In the genomic region with DNA sequence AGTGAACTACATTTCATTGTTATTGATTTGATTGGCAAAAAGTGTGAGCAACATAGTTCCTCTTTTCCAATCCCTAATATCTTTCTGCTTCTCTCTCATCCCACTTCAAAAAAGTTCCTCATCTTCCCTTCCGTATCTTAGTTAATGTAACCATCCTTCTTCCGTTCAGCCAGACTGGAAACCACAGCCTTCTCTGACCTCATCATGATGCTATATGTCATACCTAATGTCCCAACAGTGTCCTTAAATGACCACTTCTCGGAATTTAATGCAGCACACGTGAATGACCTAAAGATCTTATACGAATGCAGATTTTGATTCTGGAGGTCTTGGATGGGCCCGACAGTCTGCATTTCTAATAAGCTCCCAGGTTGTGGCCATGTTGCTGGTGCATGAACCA, we compare ENCODE assay signal across 18 cellular contexts.
A peak's percentile ranks its signal among the peaks of the same experiment; 100 is the strongest.
DNase-seq lines count a peak whose midpoint lies in the region; ATAC-seq and TF ChIP-seq lines count a peak whose summit lies in the region.
"Had no signal": no experiment of that assay in that cellular context is flagged by ENCODE, and none has a peak within 500 bp of the region (broad histone marks: within the 10 kb centered on the region; RNA-seq: fewer than 3 reads in every experiment).

No MANE protein-coding gene starts in this region.

- ATAC-seq in naive thymus-derived CD8-positive, alpha-beta T cell = no peak
- ATAC-seq in T-helper 17 cell = no peak
- ATAC-seq: activated CD4-positive, CD25-positive, alpha-beta regulatory T cell treated with anti-CD3 and anti-CD28 coated beads, Interleukin-2, amount 50 U/mL, for 24 hours; HCT116 had no signal

- no peak for TF ChIP-seq POLR2A in Peyer's patch (IDR thresholded peaks at IDR 0.05)

- no peak overlapping the region for H3K27ac ChIP-seq in Peyer's patch
- H3K27ac ChIP-seq: esophagus muscularis mucosa, ovary, SJCRH30, tibial artery had no signal

- peaks cover 3% of the 10 kb centered on the region for H3K9me3 Mint-ChIP-seq in T-helper 2 cell treated with Interferon-gamma antibody and Interleukin-4, amounts not matched to agents 5 μg/mL and 100 μg/mL, for 36 hours
- peaks cover 2% of the 10 kb centered on the region for H3K9me3 Mint-ChIP-seq in activated CD4-positive, alpha-beta memory T cell treated with anti-CD3 and anti-CD28 coated beads, Interleukin-2, amount 10 ng/mL, durations not matched to agents 7 days and 5 days
- H3K9me3 Mint-ChIP-seq in naive thymus-derived CD8-positive, alpha-beta T cell = no peaks in the 10 kb centered on the region
- H3K9me3 Mint-ChIP-seq: memory B cell had no signal

- H3K36me3 Mint-ChIP-seq in T-helper 2 cell treated with Interferon-gamma antibody and Interleukin-4, amounts not matched to agents 5 μg/mL and 100 μg/mL, for 36 hours (ENCODE audit: low read depth) = peaks cover 2% of the 10 kb centered on the region
- peaks cover 14% of the 10 kb centered on the region for H3K36me3 Mint-ChIP-seq in activated CD4-positive, alpha-beta memory T cell treated with anti-CD3 and anti-CD28 coated beads, Interleukin-2, amount 10 ng/mL, durations not matched to agents 7 days and 5 days (ENCODE audit: low read depth)
- peaks cover 0 to 3% (median 0%) of the 10 kb centered on the region in 3 donors for H3K36me3 Mint-ChIP-seq in naive thymus-derived CD8-positive, alpha-beta T cell
- H3K36me3 Mint-ChIP-seq in T-helper 17 cell (ENCODE audit: low read depth) = peaks cover 2% of the 10 kb centered on the region
- H3K36me3 Mint-ChIP-seq: memory B cell had no signal

- CTCF ChIA-PET in activated CD4-positive, alpha-beta memory T cell treated with anti-CD3 and anti-CD28 coated beads, Interleukin-2, amount 10 ng/mL, durations not matched to agents 7 days and 5 days (lab: Charles Lee) = interaction anchor here (1.0 to 3.7 kb wide), 3 partner anchors 13 to 75 kb away, joined by 3 to 20 read pairs (median 3); no protein-coding TSS in a partner anchor

- peak overlapping the region; percentile 71 for H3K27ac Mint-ChIP-seq in T-helper 2 cell treated with Interferon-gamma antibody and Interleukin-4, amounts not matched to agents 5 μg/mL and 100 μg/mL, for 36 hours
- peak overlapping the region; percentile 62 for H3K27ac Mint-ChIP-seq in activated CD4-positive, alpha-beta memory T cell treated with anti-CD3 and anti-CD28 coated beads, Interleukin-2, amount 10 ng/mL, durations not matched to agents 7 days and 5 days
- H3K27ac Mint-ChIP-seq in naive thymus-derived CD8-positive, alpha-beta T cell = peak overlapping the region; percentile 31 to 97 (median 96)
- no peak overlapping the region for H3K27ac Mint-ChIP-seq in T-helper 17 cell
- H3K27ac Mint-ChIP-seq: memory B cell had no signal

- no peak for TF ChIP-seq CTCF in Peyer's patch (IDR thresholded peaks at IDR 0.05)

- peak overlapping the region; percentile 34 for H3K4me3 Mint-ChIP-seq in T-helper 2 cell treated with Interferon-gamma antibody and Interleukin-4, amounts not matched to agents 5 μg/mL and 100 μg/mL, for 36 hours
- no peak overlapping the region for H3K4me3 Mint-ChIP-seq in activated CD4-positive, alpha-beta memory T cell treated with anti-CD3 and anti-CD28 coated beads, Interleukin-2, amount 10 ng/mL, durations not matched to agents 7 days and 5 days
- peak overlapping the region in 9 of 10 donors; percentile 48 to 84 (median 70) for H3K4me3 Mint-ChIP-seq in naive thymus-derived CD8-positive, alpha-beta T cell
- H3K4me3 Mint-ChIP-seq in T-helper 17 cell = no peak overlapping the region
- H3K4me3 Mint-ChIP-seq: memory B cell had no signal

- DNase-seq in T-helper 2 cell treated with Interferon-gamma antibody and Interleukin-4, amounts not matched to agents 5 μg/mL and 100 μg/mL, for 36 hours (ENCODE audit: low spot score) = no peak
- DNase-seq in T-helper 2 cell = no peak
- DNase-seq in Kasumi-1 (lab: John Stamatoyannopoulos, UW) = peak; percentile 91 to 93
- no peak for DNase-seq in activated CD4-positive, alpha-beta memory T cell treated with anti-CD3 and anti-CD28 coated beads, Interleukin-2, amount 10 ng/mL, durations not matched to agents 7 days and 5 days
- DNase-seq in naive thymus-derived CD8-positive, alpha-beta T cell = no peak
- DNase-seq in cerebellum (ENCODE audit: low spot score) = no peak
- DNase-seq in Peyer's patch = no peak
- no peak for DNase-seq in T-helper 17 cell
- DNase-seq: cerebellar nuclear complex, NCI-H1436 treated with DMSO at 0.1 percent for 48 hours, NCI-H526, ovary, SJCRH30 had no signal

- no peaks in the 10 kb centered on the region for H3K9me3 ChIP-seq in Peyer's patch
- no peaks in the 10 kb centered on the region for H3K9me3 ChIP-seq in T-helper 17 cell (ENCODE audit: control insufficient read depth, low read length, poor library complexity, severe bottlenecking)
- H3K9me3 ChIP-seq: esophagus muscularis mucosa, ovary, SJCRH30, tibial artery had no signal

- POLR2A ChIA-PET in activated CD4-positive, alpha-beta memory T cell treated with anti-CD3 and anti-CD28 coated beads, Interleukin-2, amount 10 ng/mL, durations not matched to agents 7 days and 5 days (lab: Charles Lee) = interaction anchor here (1.1 to 3.9 kb wide), 5 partner anchors 8 to 301 kb away, joined by 3 to 28 read pairs (median 12); no protein-coding TSS in a partner anchor
- POLR2A ChIA-PET in naive thymus-derived CD8-positive, alpha-beta T cell (lab: Charles Lee) = interaction anchor here (0.7 to 13.6 kb wide), 4 partner anchors 14 to 328 kb away, joined by 3 to 102 read pairs (median 3); no protein-coding TSS in a partner anchor

- H3K4me1 Mint-ChIP-seq in T-helper 2 cell treated with Interferon-gamma antibody and Interleukin-4, amounts not matched to agents 5 μg/mL and 100 μg/mL, for 36 hours (ENCODE audit: low read depth) = peaks cover 74% of the 10 kb centered on the region
- peaks cover 62% of the 10 kb centered on the region for H3K4me1 Mint-ChIP-seq in activated CD4-positive, alpha-beta memory T cell treated with anti-CD3 and anti-CD28 coated beads, Interleukin-2, amount 10 ng/mL, durations not matched to agents 7 days and 5 days
- H3K4me1 Mint-ChIP-seq in naive thymus-derived CD8-positive, alpha-beta T cell = peaks cover 40 to 82% (median 68%) of the 10 kb centered on the region in 4 donors
- peaks cover 38% of the 10 kb centered on the region for H3K4me1 Mint-ChIP-seq in T-helper 17 cell

- no peaks in the 10 kb centered on the region for H3K27me3 ChIP-seq in Peyer's patch
- H3K27me3 ChIP-seq: esophagus muscularis mucosa, ovary, SJCRH30, tibial artery had no signal

- peaks cover 0 to 12% (median 0%) of the 10 kb centered on the region in 4 donors for H3K4me1 ChIP-seq in Peyer's patch
- H3K4me1 ChIP-seq: esophagus muscularis mucosa, SJCRH30, tibial artery had no signal

- no peaks in the 10 kb centered on the region for H3K36me3 ChIP-seq in Peyer's patch
- H3K36me3 ChIP-seq: esophagus muscularis mucosa, ovary, SJCRH30, tibial artery had no signal

- no peaks in the 10 kb centered on the region for H3K27me3 Mint-ChIP-seq in T-helper 2 cell treated with Interferon-gamma antibody and Interleukin-4, amounts not matched to agents 5 μg/mL and 100 μg/mL, for 36 hours (ENCODE audit: low read depth)
- no peaks in the 10 kb centered on the region for H3K27me3 Mint-ChIP-seq in activated CD4-positive, alpha-beta memory T cell treated with anti-CD3 and anti-CD28 coated beads, Interleukin-2, amount 10 ng/mL, durations not matched to agents 7 days and 5 days
- no peaks in the 10 kb centered on the region for H3K27me3 Mint-ChIP-seq in naive thymus-derived CD8-positive, alpha-beta T cell
- H3K27me3 Mint-ChIP-seq in T-helper 17 cell = no peaks in the 10 kb centered on the region

- H3K4me3 ChIP-seq in Peyer's patch = no peak overlapping the region
- H3K4me3 ChIP-seq: esophagus muscularis mucosa, ovary, SJCRH30, tibial artery had no signal

Comparison
In these comparisons a context has a peak if more than half of its experiments do, and no peak if none do; other contexts are left out.
1. DNase-seq: peak in Kasumi-1 (2 of 2); none in T-helper 2 cell treated with Interferon-gamma antibody and Interleukin-4, amounts not matched to agents 5 μg/mL and 100 μg/mL, for 36 hours (single experiment), T-helper 2 cell (0 of 5), activated CD4-positive, alpha-beta memory T cell treated with anti-CD3 and anti-CD28 coated beads, Interleukin-2, amount 10 ng/mL, durations not matched to agents 7 days and 5 days (single experiment), naive thymus-derived CD8-positive, alpha-beta T cell (0 of 10), cerebellum (single experiment), Peyer's patch (0 of 3) and T-helper 17 cell (0 of 3).
2. H3K4me3 Mint-ChIP-seq: peak in T-helper 2 cell treated with Interferon-gamma antibody and Interleukin-4, amounts not matched to agents 5 μg/mL and 100 μg/mL, for 36 hours (single experiment) and naive thymus-derived CD8-positive, alpha-beta T cell (9 of 10); none in activated CD4-positive, alpha-beta memory T cell treated with anti-CD3 and anti-CD28 coated beads, Interleukin-2, amount 10 ng/mL, durations not matched to agents 7 days and 5 days (single experiment) and T-helper 17 cell (single experiment).